In the genomic region with DNA sequence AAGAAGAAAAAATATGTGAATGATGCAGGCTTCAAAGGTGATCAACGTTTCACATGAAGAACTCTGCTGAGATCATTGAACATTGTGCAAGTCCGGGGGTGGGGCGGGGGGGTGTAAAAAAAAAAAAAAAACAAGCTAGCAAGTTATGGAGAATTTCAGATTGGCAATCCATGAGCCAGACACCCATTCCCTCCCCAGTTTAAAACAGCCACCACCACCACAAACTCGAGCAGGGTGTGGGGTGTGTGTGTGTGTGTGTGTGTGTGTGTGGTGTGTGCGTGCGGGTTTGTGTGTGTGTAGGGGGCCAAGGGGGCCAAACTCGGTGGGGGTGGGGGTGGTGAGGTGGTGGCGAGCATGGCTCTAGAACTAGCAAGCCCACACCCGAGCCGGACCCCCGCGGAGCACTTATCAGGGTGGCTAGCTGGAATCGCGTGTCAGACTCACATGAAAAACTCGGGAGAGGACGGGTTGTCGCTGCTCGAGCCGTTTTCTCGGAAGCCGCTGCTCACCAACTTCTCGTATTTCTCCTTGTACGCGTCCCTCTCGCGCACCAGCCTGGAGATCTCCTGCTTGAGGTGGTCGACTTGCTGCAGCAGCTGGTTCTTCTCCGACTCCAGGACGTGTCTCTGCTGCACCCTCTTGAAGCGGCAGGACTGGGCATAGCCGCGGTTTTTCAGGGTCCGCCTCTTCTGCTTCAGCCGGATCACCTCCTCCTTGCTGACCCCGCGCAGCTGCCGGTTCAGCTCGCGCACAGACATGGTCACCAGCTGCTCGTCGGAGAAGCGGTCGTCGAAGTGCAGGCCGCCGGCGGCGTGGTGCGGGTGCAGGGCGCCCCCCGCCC, we compare ENCODE assay signal across 8 cellular contexts. TPM values are rescaled to one million over a fixed set of nuclear protein-coding genes. Genes with fewer than 3 reads are reported as not detected.
A peak's percentile ranks its signal among the peaks of the same experiment; 100 is the strongest.
DNase-seq lines count a peak whose midpoint lies in the region; ATAC-seq, FAIRE-seq and TF ChIP-seq lines count a peak whose summit lies in the region.

No MANE protein-coding gene starts in this region.

- H3K4me3 ChIP-seq in bronchial epithelial cell (ENCODE audit: low read depth, low read length) = peak overlapping the region; percentile 54
- peak overlapping the region; percentile 74 for H3K4me3 ChIP-seq in skeletal muscle satellite cell (ENCODE audit: low read length)

- peak overlapping the region; percentile 78 for H3K4me2 ChIP-seq in skeletal muscle satellite cell (ENCODE audit: low read length)

- peaks cover 2 to 7% of the 10 kb centered on the region in 2 donors for H3K27me3 Mint-ChIP-seq in T-cell

- peak overlapping the region; percentile 84 to 88 for H3K27ac Mint-ChIP-seq in T-cell

- H3K36me3 ChIP-seq in bronchial epithelial cell (ENCODE audit: control insufficient read depth, insufficient read depth, low read length) (no peaks in the 10 kb centered on the region), skeletal muscle satellite cell (ENCODE audit: insufficient read depth, low read length) (no peaks in the 10 kb centered on the region)

- H3K4me1 Mint-ChIP-seq in T-cell = peaks cover 37 to 56% (median 55%) of the 10 kb centered on the region in 3 donors

- H3K9me3 Mint-ChIP-seq in T-cell = no peaks in the 10 kb centered on the region

- peaks cover 21% of the 10 kb centered on the region for H3K4me1 ChIP-seq in skeletal muscle satellite cell (ENCODE audit: control insufficient read depth, insufficient read depth, low read length)

- H3K27me3 ChIP-seq in bronchial epithelial cell (ENCODE audit: control insufficient read depth, insufficient read depth, low read length) (no peaks in the 10 kb centered on the region), skeletal muscle satellite cell (ENCODE audit: control insufficient read depth, insufficient read depth, low read length) (peaks cover 7% of the 10 kb centered on the region)

- H3K36me3 Mint-ChIP-seq in T-cell = peaks cover 8% of the 10 kb centered on the region

- no peaks in the 10 kb centered on the region for H3K9me3 ChIP-seq in skeletal muscle satellite cell (replicated peaks; ENCODE audit: low read length)

- H3K4me3 Mint-ChIP-seq in T-cell = peak overlapping the region; percentile 88 to 90 (median 89)

- DNase-seq in NCI-H2081 (lab: John Stamatoyannopoulos, UW) = peak; percentile 24 to 46
- DNase-seq in NCI-H2081 treated with DMSO at 0.1 percent for 48 hours (lab: John Stamatoyannopoulos, UW) = no peak
- DNase-seq in T-cell = peak in 26 of 34 experiments; percentile 8 to 43 (median 28)
- DNase-seq in bronchial epithelial cell (ENCODE audit: low read depth) = peak; percentile 28
- peak; percentile 88 for DNase-seq in islet precursor cell
- DNase-seq in omental fat pad (ENCODE audit: low spot score) = no peak

- TF ChIP-seq CTCF in bronchial epithelial cell (IDR thresholded peaks at IDR 0.05; ENCODE audit: insufficient read depth, low read length, severe bottlenecking) (peak; percentile 31), omental fat pad (IDR thresholded peaks at IDR 0.05) (no peak)

- peak overlapping the region; percentile 44 for H3K9ac ChIP-seq in skeletal muscle satellite cell (ENCODE audit: low read depth, low read length)

- POLR2A ChIA-PET in T-cell (lab: Charles Lee) = interaction anchor here in 1 of 2 donors (0.6 to 0.7 kb wide), 3 partner anchors 235 to 702 kb away, joined by 3 to 7 read pairs (median 3); no protein-coding TSS in a partner anchor

- ATAC-seq in T-cell (replicated peaks in 1 of 4) (no peak), GM19467 (IDR thresholded peaks at IDR 0.05; ENCODE audit: unreplicated experiment) (no peak), omental fat pad (ENCODE audit: low FRiP score) (no peak)

- CTCF ChIA-PET in T-cell (lab: Charles Lee) = interaction anchor here (0.6 to 1.2 kb wide), 6 partner anchors 379 to 1419 kb away, joined by 3 to 6 read pairs (median 4); no protein-coding TSS in a partner anchor

- no peak for FAIRE-seq in bronchial epithelial cell (lab: Jason Lieb, UNC)

RNA-seq across cellular contexts. Expression of a gene that starts 2.0 kb away (rescaled TPM):
- total RNA-seq in T-cell (10 to 100 TPM; 31.0 to 80.6 (median 51.3) TPM), bronchial epithelial cell (4.2 and 6.3 TPM in 2 replicates), omental fat pad (10 to 100 TPM; 49.8 to 83.6 (median 67.8) TPM)
- total RNA-seq in skeletal muscle satellite cell (2012; rRNA removed) = 0.87 and 1.5 TPM in 2 replicates

Comparison
In these comparisons a context has a peak if more than half of its experiments do, and no peak if none do; other contexts are left out.
1. DNase-seq: peak in NCI-H2081 (2 of 2), T-cell (26 of 34), bronchial epithelial cell (single experiment) and islet precursor cell (single experiment); none in NCI-H2081 treated with DMSO at 0.1 percent for 48 hours (single experiment) and omental fat pad (single experiment).